ENCODE assay signal across 9 cellular contexts in genomic region chr13:35565273-35565672, GRCh38.
"Had no signal": no experiment of that assay in that cellular context is flagged by ENCODE, and none has a peak within 500 bp of the region (broad histone marks: within the 10 kb centered on the region; RNA-seq: fewer than 3 reads in every experiment).

No MANE protein-coding gene starts in this region.

- H3K27ac ChIP-seq: GM23248 had no signal

- H3K4me1 ChIP-seq: HAP-1 had no signal

- H3K9me3 ChIP-seq: HAP-1 had no signal

- H2AFZ ChIP-seq: GM23248 had no signal

- H3K9ac ChIP-seq: GM23248 had no signal

- FAIRE-seq: HTR-8/SVneo, K562 had no signal

- DNase-seq: GM23248, GOT3, H7, HFFc6, IMR-90 had no signal

- ATAC-seq: HCT116, K562 had no signal

- H3K4me3 ChIP-seq: GM23248, HAP-1, K562 had no signal

- H3K36me3 ChIP-seq: HAP-1 had no signal
